In genomic region chr1:246444611-246445010, GRCh38 we compare ENCODE assay signal across 19 cellular contexts.
A peak's percentile ranks its signal among the peaks of the same experiment; 100 is the strongest.
DNase-seq lines count a peak whose midpoint lies in the region; ATAC-seq, FAIRE-seq and TF ChIP-seq lines count a peak whose summit lies in the region.
"Had no signal": no experiment of that assay in that cellular context is flagged by ENCODE, and none has a peak within 500 bp of the region (broad histone marks: within the 10 kb centered on the region; RNA-seq: fewer than 3 reads in every experiment).

No MANE protein-coding gene starts in this region.

- no peaks in the 10 kb centered on the region for H3K9me1 ChIP-seq in K562 (ENCODE audit: control insufficient read depth, insufficient read depth, low read length)

- no peaks in the 10 kb centered on the region for H3K27me3 ChIP-seq in K562 (ENCODE audit: control insufficient read depth in 2 of 2, insufficient read depth in 2 of 2, low read length in 2 of 2)
- H3K27me3 ChIP-seq: BLaER1 treated with 17β-estradiol and CSF1 and Interleukin-3, amounts not matched to agents 10 nM and 100 nM had no signal

- DNase-seq in Right ventricle myocardium superior: no peak
- DNase-seq in Right ventricle myocardium inferior (ENCODE audit: missing footprints): no peak
- no peak for DNase-seq in left ventricle myocardium superior
- DNase-seq in left cardiac atrium: no peak
- DNase-seq in K562 (ENCODE audit: extremely low read depth in 1 of 4, low spot score in 3 of 4): peak in 1 of 4 experiments; percentile 14
- no peak for DNase-seq in DMS53 (lab: John Stamatoyannopoulos, UW)
- DNase-seq in DMS79 (lab: John Stamatoyannopoulos, UW): no peak
- DNase-seq: AML-193; Caco-2; Calu3; CD4-positive, alpha-beta T cell; CD8-positive, alpha-beta T cell; DMS79 treated with DMSO at 0.1 percent for 48 hours; GF-D8 had no signal

- in situ Hi-C loops in K562 (cut with MboI): loop anchor here (5.0 kb wide), 1 partner anchor 442 kb away; no protein-coding TSS in a partner anchor

- POLR2A ChIA-PET in K562 (lab: Yijun Ruan, JAX): interaction anchor here (0.7 kb wide), 1 partner anchor 785 kb away, joined by 3 read pairs; no protein-coding TSS in a partner anchor

- no peak overlapping the region for H3K4me2 ChIP-seq in K562 (ENCODE audit: insufficient read depth, low read length)
- H3K4me2 ChIP-seq: A549; BLaER1 treated with 17β-estradiol and CSF1 and Interleukin-3, amounts not matched to agents 10 nM and 100 nM had no signal

- no peak for FAIRE-seq in K562 (lab: Jason Lieb, UNC)
- FAIRE-seq: A549, G401.6 had no signal

- H3K4me3 ChIP-seq in K562: no peak overlapping the region
- H3K4me3 ChIP-seq: A549; BLaER1 treated with 17β-estradiol and CSF1 and Interleukin-3, amounts not matched to agents 10 nM and 100 nM had no signal

- H3K36me3 ChIP-seq in K562 (ENCODE audit: control insufficient read depth, insufficient read depth, low read length): no peaks in the 10 kb centered on the region

- TF ChIP-seq POLR2A in K562 (conservative IDR thresholded peaks at IDR 0.05): no peak

- no peak for TF ChIP-seq RAD21 in K562 (CRISPR knock-in tag; conservative IDR thresholded peaks at IDR 0.05 in 1 of 2, IDR thresholded peaks at IDR 0.05 in 1 of 2)

- H3K27ac ChIP-seq in K562 (ENCODE audit: extremely low read depth, low read depth, low read length): no peak overlapping the region
- H3K27ac ChIP-seq: 22Rv1; A549; BLaER1 treated with 17β-estradiol and CSF1 and Interleukin-3, amounts not matched to agents 10 nM and 100 nM; C4-2B had no signal

- no peak overlapping the region for H2AFZ ChIP-seq in K562 (ENCODE audit: low read depth, low read length)

- intact Hi-C loops in Right ventricle myocardium superior (cut with DNase I): no loop called here
- intact Hi-C loops in Right ventricle myocardium inferior (cut with DNase I): no loop called here
- intact Hi-C loops in left ventricle myocardium superior (cut with micrococcal nuclease): loop anchor here (5.0 kb wide), 1 partner anchor 432 kb away; no protein-coding TSS in a partner anchor
- intact Hi-C loops in left cardiac atrium (cut with DNase I): no loop called here
- intact Hi-C loops in K562 (cut with micrococcal nuclease): no loop called here

- no peak for TF ChIP-seq CTCF in K562 (IDR thresholded peaks at IDR 0.05 in 2 of 3, conservative IDR thresholded peaks at IDR 0.05 in 1 of 3; ENCODE audit: insufficient read depth in 2 of 3, low read depth in 1 of 3, low read length in 3 of 3)

- no TSS peak for BruUV-seq in K562 (replicated peaks; lab: Mats Ljungman, UMichigan)

- H3K9me3 ChIP-seq in K562 (replicated peaks; ENCODE audit: control insufficient read depth, insufficient read depth, low read depth, low read length): peaks cover 5% of the 10 kb centered on the region; the same call in 1 of the 2 replicates
- H3K9me3 ChIP-seq: A549, Caco-2 had no signal

- no peak for TF ChIP-seq EP300 in K562 (IDR thresholded peaks at IDR 0.05; ENCODE audit: low read length)

- H3K4me1 ChIP-seq in K562 (replicated peaks in 1 of 2; ENCODE audit: control insufficient read depth in 2 of 2, insufficient read depth in 2 of 2, low read length in 2 of 2): peaks cover 0 to 12% of the 10 kb centered on the region in 2 experiments; a peak in 2 of 5 replicates
- H3K4me1 ChIP-seq: A549; BLaER1 treated with 17β-estradiol and CSF1 and Interleukin-3, amounts not matched to agents 10 nM and 100 nM had no signal

- no peaks in the 10 kb centered on the region for H3K79me2 ChIP-seq in K562 (ENCODE audit: control insufficient read depth, insufficient read depth, low read length)

- no peaks in the 10 kb centered on the region for H4K20me1 ChIP-seq in K562 (replicated peaks; ENCODE audit: control insufficient read depth, insufficient read depth, low read length)

- H3K9ac ChIP-seq in K562 (ENCODE audit: insufficient read depth in 1 of 2, low read depth in 2 of 2, low read length in 2 of 2): no peak overlapping the region
- H3K9ac ChIP-seq: BLaER1 treated with 17β-estradiol and CSF1 and Interleukin-3, amounts not matched to agents 10 nM and 100 nM had no signal

- ATAC-seq in Right ventricle myocardium superior (ENCODE audit: poor library complexity) (peak; percentile 65), Right ventricle myocardium inferior (no peak), left ventricle myocardium superior (peak; percentile 30), left cardiac atrium (no peak), K562 (no peak)
- ATAC-seq: A549; CD8-positive, alpha-beta T cell had no signal

- 2% methylated on average over 3 of the region's 3 CpGs for WGBS in K562 (ENCODE audit: insufficient coverage, low coverage, missing lambda C conversion rate)

- CTCF ChIA-PET in K562 (lab: Yijun Ruan, JAX; ENCODE audit: low intra/inter-chr PET ratio): no interaction called here

TF ChIP-seq in K562, 482 proteins besides CTCF, POLR2A, EP300 and RAD21:
- TF ChIP-seq ARID2 (IDR thresholded peaks at IDR 0.05) (no peak), JUN (IDR thresholded peaks at IDR 0.05; ENCODE audit: borderline replicate concordance, low read depth, low read length) (no peak), JUN (CRISPR knock-in tag; IDR thresholded peaks at IDR 0.05; ENCODE audit: borderline replicate concordance) (no peak), MEIS2 (IDR thresholded peaks at IDR 0.05; ENCODE audit: partially characterized antibody) (peak; percentile 47), PBX2 (CRISPR knock-in tag; IDR thresholded peaks at IDR 0.05; ENCODE audit: low read depth) (no peak), PBX2 (tag; conservative IDR thresholded peaks at IDR 0.05; ENCODE audit: low read depth) (0 out of 2 replicates have a peak, but pooled peaks have one; percentile 31), MEF2A (IDR thresholded peaks at IDR 0.05; ENCODE audit: control insufficient read depth, low read depth, low read length) (peak; percentile 47; the same call in 1 of the 2 replicates), ARHGAP35 (IDR thresholded peaks at IDR 0.05; ENCODE audit: partially characterized antibody) (no peak), ELK1 (CRISPR knock-in tag; IDR thresholded peaks at IDR 0.05) (no peak), NCOA4 (IDR thresholded peaks at IDR 0.05; ENCODE audit: partially characterized antibody) (no peak), E2F3 (CRISPR knock-in tag; IDR thresholded peaks at IDR 0.05) (no peak), SMARCE1 (IDR thresholded peaks at IDR 0.05) (no peak), PKNOX1 (IDR thresholded peaks at IDR 0.05) (peak; percentile 91), CAMTA2 (CRISPR knock-in tag; conservative IDR thresholded peaks at IDR 0.05) (no peak), MEF2D (tag; conservative IDR thresholded peaks at IDR 0.05; ENCODE audit: low read depth) (peak; percentile 69)

Comparison
In these comparisons a context has a peak if more than half of its experiments do, and no peak if none do; other contexts are left out.
1. ATAC-seq: peak in Right ventricle myocardium superior (single experiment) and left ventricle myocardium superior (single experiment); none in Right ventricle myocardium inferior (single experiment), left cardiac atrium (0 of 2) and K562 (single experiment).